23 cellular contexts compared by ENCODE assay signal in the genomic region with DNA sequence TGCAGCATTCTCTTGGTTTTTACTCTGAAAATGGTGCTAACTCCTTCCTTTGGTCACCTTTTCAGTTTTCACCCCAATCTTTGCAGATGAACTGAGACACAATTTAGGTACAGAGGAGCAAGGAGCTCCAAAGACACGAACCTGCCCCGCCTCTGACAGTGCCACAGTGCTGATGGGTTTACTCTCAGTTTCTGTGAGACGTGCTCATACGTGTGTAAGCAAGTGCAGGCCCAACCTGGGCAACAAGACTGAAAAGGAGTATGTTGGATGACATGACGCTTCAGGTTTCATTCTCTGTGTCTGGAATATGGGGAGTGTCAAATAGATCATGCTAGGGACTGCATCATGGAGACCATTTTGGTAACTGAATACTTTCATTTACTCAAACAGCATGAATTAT.
"Had no signal": no experiment of that assay in that cellular context is flagged by ENCODE, and none has a peak within 500 bp of the region (broad histone marks: within the 10 kb centered on the region; RNA-seq: fewer than 3 reads in every experiment).

No MANE protein-coding gene starts in this region.

- H3K4me2 ChIP-seq: hepatocyte had no signal

- H3K9me3 ChIP-seq: colonic mucosa, esophagus muscularis mucosa, esophagus squamous epithelium, gastrocnemius medialis had no signal

- H2AFZ ChIP-seq: hepatocyte had no signal

- H3K79me2 ChIP-seq: hepatocyte had no signal

- ATAC-seq: effector memory CD8-positive, alpha-beta T cell; gastrocnemius medialis; gastroesophageal sphincter; heart left ventricle; heart right ventricle had no signal

- H3K4me1 ChIP-seq: colonic mucosa, esophagus muscularis mucosa, esophagus squamous epithelium, gastrocnemius medialis, gastroesophageal sphincter, heart right ventricle had no signal

- H3K27ac ChIP-seq: colonic mucosa, coronary artery, dorsolateral prefrontal cortex, epithelial cell of prostate, esophagus muscularis mucosa, esophagus squamous epithelium, gastrocnemius medialis, gastroesophageal sphincter, heart left ventricle, heart right ventricle, hepatocyte had no signal

- H3K27me3 ChIP-seq: colonic mucosa, dorsolateral prefrontal cortex, esophagus muscularis mucosa, esophagus squamous epithelium, gastrocnemius medialis, gastroesophageal sphincter, heart left ventricle, heart right ventricle, hepatocyte had no signal

- H3K36me3 ChIP-seq: colonic mucosa, esophagus muscularis mucosa, esophagus squamous epithelium, gastrocnemius medialis, gastroesophageal sphincter, heart left ventricle, heart right ventricle had no signal

- H3K4me3 ChIP-seq: colonic mucosa, coronary artery, dorsolateral prefrontal cortex, esophagus muscularis mucosa, esophagus squamous epithelium, gastrocnemius medialis, gastroesophageal sphincter, heart left ventricle, heart right ventricle, hepatocyte had no signal

- DNase-seq: colonic mucosa; cortex of kidney; dermis blood vessel endothelial cell; dorsolateral prefrontal cortex; effector CD4-positive, alpha-beta T cell; effector CD8-positive, alpha-beta T cell; effector memory CD4-positive, alpha-beta T cell; effector memory CD8-positive, alpha-beta T cell; endodermal cell; erythroblast; esophagus squamous epithelium; foreskin fibroblast; foreskin melanocyte; gastrocnemius medialis; glutamatergic neuron; head of caudate nucleus; heart left ventricle; heart right ventricle had no signal
